In genomic region chr5:103834216-103834615, GRCh38 we compare ENCODE assay signal across 22 cellular contexts.
A peak's percentile ranks its signal among the peaks of the same experiment; 100 is the strongest.
DNase-seq lines count a peak whose midpoint lies in the region; TF ChIP-seq lines count a peak whose summit lies in the region.
"Had no signal": no experiment of that assay in that cellular context is flagged by ENCODE, and none has a peak within 500 bp of the region (broad histone marks: within the 10 kb centered on the region; RNA-seq: fewer than 3 reads in every experiment).

No MANE protein-coding gene starts in this region.

- no peak overlapping the region for H3K27ac ChIP-seq in trophoblast cell (ENCODE audit: low read depth, low read length)
- H3K27ac ChIP-seq: A549; BLaER1 treated with 17β-estradiol and CSF1 and Interleukin-3, amounts not matched to agents 10 nM and 100 nM had no signal

- no peaks in the 10 kb centered on the region for H3K27me3 ChIP-seq in trophoblast cell (ENCODE audit: insufficient read depth, low read length)
- H3K27me3 ChIP-seq: BE2C; BLaER1 treated with 17β-estradiol and CSF1 and Interleukin-3, amounts not matched to agents 10 nM and 100 nM had no signal

- no peak overlapping the region for H2BK5ac ChIP-seq in trophoblast cell (ENCODE audit: low read depth, low read length, poor library complexity)

- TF ChIP-seq CTCF in GM13977 (IDR thresholded peaks at IDR 0.05; ENCODE audit: extremely low read depth, insufficient read depth, missing control alignments): no peak

- in situ Hi-C loops in GM13977 (cut with MboI; ENCODE audit: low pct_unique_long_range_greater_than_20kb, low sequenced_read_pairs, unreplicated experiment): no loop called here

- H4K91ac ChIP-seq in trophoblast cell (ENCODE audit: low read depth, low read length): no peak overlapping the region

- no peaks in the 10 kb centered on the region for H3K79me2 ChIP-seq in trophoblast cell (ENCODE audit: control insufficient read depth, insufficient read depth, low read length, poor library complexity)

- no CpG with 5 or more reads among the region's 1 CpG for WGBS in trophoblast cell (ENCODE audit: extremely low coverage, insufficient coverage, insufficient read length)

- no peak overlapping the region for H2AK5ac ChIP-seq in trophoblast cell (ENCODE audit: low read length)

- no peak overlapping the region for H3K4ac ChIP-seq in trophoblast cell (ENCODE audit: low read depth, low read length)

- no peaks in the 10 kb centered on the region for H3K36me3 ChIP-seq in trophoblast cell (ENCODE audit: control insufficient read depth in 1 of 2, insufficient read depth in 2 of 2, low read length in 2 of 2)
- H3K36me3 ChIP-seq: BE2C; BLaER1 treated with 17β-estradiol and CSF1 and Interleukin-3, amounts not matched to agents 10 nM and 100 nM; HAP-1 had no signal

- no peaks in the 10 kb centered on the region for H3K79me1 ChIP-seq in trophoblast cell (ENCODE audit: low read length)

- no peak overlapping the region for H2BK120ac ChIP-seq in trophoblast cell (ENCODE audit: insufficient read depth, low read length, poor library complexity)

- H3K4me2 ChIP-seq in trophoblast cell (ENCODE audit: low read length): no peak overlapping the region
- H3K4me2 ChIP-seq: A549; BLaER1 treated with 17β-estradiol and CSF1 and Interleukin-3, amounts not matched to agents 10 nM and 100 nM; GM23338 had no signal

- no peaks in the 10 kb centered on the region for H3K9me3 ChIP-seq in trophoblast cell (ENCODE audit: insufficient read depth, low read depth, low read length)
- H3K9me3 ChIP-seq: A549; BE2C; BLaER1 treated with 17β-estradiol and CSF1 and Interleukin-3, amounts not matched to agents 10 nM and 100 nM; HAP-1 had no signal

- H3K4me3 ChIP-seq in trophoblast cell (ENCODE audit: low read depth, low read length): no peak overlapping the region
- H3K4me3 ChIP-seq: A549; BLaER1 treated with 17β-estradiol and CSF1 and Interleukin-3, amounts not matched to agents 10 nM and 100 nM; GM12878; GM23338; HAP-1 had no signal

- H4K8ac ChIP-seq in trophoblast cell (ENCODE audit: low read depth, low read length): no peak overlapping the region

- H3K4me1 ChIP-seq in trophoblast cell (ENCODE audit: control insufficient read depth in 1 of 2, insufficient read depth in 2 of 2, low read length in 2 of 2): peaks cover 0 to 5% of the 10 kb centered on the region in 2 experiments
- H3K4me1 ChIP-seq: A549; BE2C; BLaER1 treated with 17β-estradiol and CSF1 and Interleukin-3, amounts not matched to agents 10 nM and 100 nM; HAP-1 had no signal

- no peak overlapping the region for H3K23ac ChIP-seq in trophoblast cell (ENCODE audit: low read length)

- no peak overlapping the region for H2AFZ ChIP-seq in trophoblast cell (ENCODE audit: insufficient read depth, low read length, poor library complexity)
- H2AFZ ChIP-seq: GM23338 had no signal

- H3K9ac ChIP-seq in trophoblast cell (ENCODE audit: low read length): no peak overlapping the region
- H3K9ac ChIP-seq: BLaER1 treated with 17β-estradiol and CSF1 and Interleukin-3, amounts not matched to agents 10 nM and 100 nM had no signal

- H3K14ac ChIP-seq in trophoblast cell (ENCODE audit: low read length): no peak overlapping the region

- H2BK12ac ChIP-seq in trophoblast cell (ENCODE audit: low read length): no peak overlapping the region

- DNase-seq in EL (peak; percentile 11), M059J (ENCODE audit: low read depth) (peak; percentile 59), islet precursor cell (peak; percentile 72), trophoblast cell (peak; percentile 87 to 89), GM13977 (ENCODE audit: low spot score) (no peak), superior temporal gyrus (ENCODE audit: extremely low spot score) (no peak)
- no peak for DNase-seq in activated CD4-positive, alpha-beta T cell treated with anti-CD3 and anti-CD28 coated beads, Interleukin-2, amount 50 U/mL, for 4 hours
- DNase-seq: 8988T; ACHN; AML-193; BE2C; CD4-positive, alpha-beta T cell; CD8-positive, alpha-beta memory T cell; DMS 273 treated with DMSO at 0.1 percent for 48 hours; DMS79; GDM1; HFFc6 had no signal

- H3K18ac ChIP-seq in trophoblast cell (ENCODE audit: low read length): no peak overlapping the region

- H4K12ac ChIP-seq in trophoblast cell (ENCODE audit: low read depth, low read length): no peak overlapping the region

Comparison
In these comparisons a context has a peak if more than half of its experiments do, and no peak if none do; other contexts are left out.
1. DNase-seq: peak in EL (single experiment), M059J (single experiment), islet precursor cell (single experiment) and trophoblast cell (2 of 2); none in GM13977 (single experiment), activated CD4-positive, alpha-beta T cell treated with anti-CD3 and anti-CD28 coated beads, Interleukin-2, amount 50 U/mL, for 4 hours (0 of 2) and superior temporal gyrus (single experiment).